Comparison of ENCODE assay signal across 22 cellular contexts in the genomic region with DNA sequence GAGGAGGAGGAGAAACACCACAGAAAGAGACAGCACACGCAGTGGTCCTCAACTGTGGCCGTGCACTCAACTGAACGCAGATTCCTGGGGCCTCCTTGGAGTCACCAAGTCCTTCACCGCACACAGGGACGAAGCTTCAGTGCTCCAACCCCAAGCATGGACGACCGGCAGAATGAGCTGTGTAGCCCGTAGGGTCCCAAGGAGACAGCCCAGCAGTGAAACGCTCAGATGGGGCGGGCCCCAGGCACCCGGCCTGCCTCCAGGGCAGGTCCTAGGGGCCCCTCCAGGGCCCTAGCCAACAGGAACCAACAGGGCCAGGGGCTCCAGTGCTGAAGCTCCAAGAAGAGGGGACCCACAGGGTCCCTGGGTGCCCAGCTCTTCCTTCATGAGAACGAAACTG.
"Had no signal": no experiment of that assay in that cellular context is flagged by ENCODE, and none has a peak within 500 bp of the region (broad histone marks: within the 10 kb centered on the region; RNA-seq: fewer than 3 reads in every experiment).

No MANE protein-coding gene starts in this region.

- H3K9me3 ChIP-seq: adrenal gland, colonic mucosa, thyroid gland, uterus had no signal

- H3K27me3 ChIP-seq: adrenal gland, cardiac muscle cell, colonic mucosa, esophagus squamous epithelium, hepatocyte, thyroid gland, uterus had no signal

- H3K9me3 Mint-ChIP-seq: activated naive CD4-positive, alpha-beta T cell treated with anti-CD3 and anti-CD28 coated beads, Interleukin-2, amount 50 U/mL, for 24 hours had no signal

- H3K4me3 ChIP-seq: adrenal gland, cardiac muscle cell, colonic mucosa, esophagus squamous epithelium, hepatocyte, left ventricle myocardium inferior, thyroid gland, uterus had no signal

- H3K36me3 ChIP-seq: adrenal gland, cardiac muscle cell, colonic mucosa, left ventricle myocardium inferior, thyroid gland, uterus had no signal

- H3K27ac Mint-ChIP-seq: activated CD4-positive, alpha-beta T cell treated with anti-CD3 and anti-CD28 coated beads, Interleukin-2, amount 10 ng/mL, durations not matched to agents 24 days and 14 days; activated CD8-positive, alpha-beta T cell treated with anti-CD3 and anti-CD28 coated beads, Interleukin-2, amount 10 ng/mL, durations not matched to agents 7 days and 5 days; activated naive CD4-positive, alpha-beta T cell treated with anti-CD3 and anti-CD28 coated beads, Interleukin-2, amount 50 U/mL, for 24 hours; nephron progenitor cell had no signal

- H3K27me3 Mint-ChIP-seq: activated CD4-positive, alpha-beta T cell treated with anti-CD3 and anti-CD28 coated beads, Interleukin-2, amount 10 ng/mL, durations not matched to agents 24 days and 14 days; activated naive CD4-positive, alpha-beta T cell treated with anti-CD3 and anti-CD28 coated beads, Interleukin-2, amount 50 U/mL, for 24 hours had no signal

- DNase-seq: activated CD4-positive, alpha-beta T cell treated with anti-CD3 and anti-CD28 coated beads, Interleukin-2, amount 10 ng/mL, durations not matched to agents 24 days and 14 days; activated CD4-positive, CD25-positive, alpha-beta regulatory T cell; activated CD8-positive, alpha-beta memory T cell treated with anti-CD3 and anti-CD28 coated beads, Interleukin-2, amount 50 U/mL, for 4 hours; activated CD8-positive, alpha-beta T cell treated with anti-CD3 and anti-CD28 coated beads, Interleukin-2, amount 10 ng/mL, durations not matched to agents 7 days and 5 days; activated effector memory CD4-positive, alpha-beta T cell treated with anti-CD3 and anti-CD28 coated beads, Interleukin-2, amount 50 U/mL, for 16 hours; activated T-cell treated with anti-CD3 and anti-CD28 coated beads, Interleukin-2, amount 50 U/mL, for 48 hours; adrenal gland; effector CD4-positive, alpha-beta T cell; esophagus squamous epithelium; islet precursor cell; left ventricle myocardium inferior; nephron progenitor cell; stimulated activated CD4-positive, alpha-beta T cell treated with anti-CD3 and anti-CD28 coated beads, Interleukin-12 subunit alpha, Interleukin-12 subunit beta, amount 100 ng/mL, for 4 hours; stimulated activated CD4-positive, alpha-beta T cell treated with anti-CD3 and anti-CD28 coated beads, Interleukin-2, amount 100 ng/mL, for 24 hours; T-helper 2 cell; thyroid gland; uterus had no signal

- H2AFZ ChIP-seq: hepatocyte had no signal

- H3K4me3 Mint-ChIP-seq: activated CD4-positive, alpha-beta T cell treated with anti-CD3 and anti-CD28 coated beads, Interleukin-2, amount 10 ng/mL, durations not matched to agents 24 days and 14 days; activated CD8-positive, alpha-beta T cell treated with anti-CD3 and anti-CD28 coated beads, Interleukin-2, amount 10 ng/mL, durations not matched to agents 7 days and 5 days; activated naive CD4-positive, alpha-beta T cell treated with anti-CD3 and anti-CD28 coated beads, Interleukin-2, amount 50 U/mL, for 24 hours; nephron progenitor cell had no signal

- H3K27ac ChIP-seq: adrenal gland, cardiac muscle cell, left ventricle myocardium inferior, thyroid gland, uterus had no signal

- H3K4me1 Mint-ChIP-seq: activated CD4-positive, alpha-beta T cell treated with anti-CD3 and anti-CD28 coated beads, Interleukin-2, amount 10 ng/mL, durations not matched to agents 24 days and 14 days; activated naive CD4-positive, alpha-beta T cell treated with anti-CD3 and anti-CD28 coated beads, Interleukin-2, amount 50 U/mL, for 24 hours had no signal

- H3K4me2 ChIP-seq: hepatocyte had no signal

- H3K4me1 ChIP-seq: colonic mucosa, esophagus squamous epithelium, thyroid gland, uterus had no signal

- FAIRE-seq: TTC549 had no signal

- ATAC-seq: activated CD8-positive, alpha-beta T cell treated with anti-CD3 and anti-CD28 coated beads, Interleukin-2, amount 10 ng/mL, durations not matched to agents 7 days and 5 days had no signal
